In genomic region chr12:106669216-106669615, GRCh38 we compare ENCODE assay signal across 8 cellular contexts.
"Had no signal": no experiment of that assay in that cellular context is flagged by ENCODE, and none has a peak within 500 bp of the region (broad histone marks: within the 10 kb centered on the region; RNA-seq: fewer than 3 reads in every experiment).

No MANE protein-coding gene starts in this region.

- H3K4me3 Mint-ChIP-seq: GM23338, H9 had no signal

- DNase-seq: H9, HCEC 1CT, IMR-90, KBM-7 had no signal

- FAIRE-seq: H1, H54, HTR-8/SVneo had no signal

- H2AFZ ChIP-seq: GM23338 had no signal

- H3K27ac Mint-ChIP-seq: GM23338, H9 had no signal

- ATAC-seq: GM23338 had no signal

- H3K4me2 ChIP-seq: GM23338 had no signal

- H3K4me3 ChIP-seq: GM23338 had no signal
